20 cellular contexts compared by ENCODE assay signal in the genomic region with DNA sequence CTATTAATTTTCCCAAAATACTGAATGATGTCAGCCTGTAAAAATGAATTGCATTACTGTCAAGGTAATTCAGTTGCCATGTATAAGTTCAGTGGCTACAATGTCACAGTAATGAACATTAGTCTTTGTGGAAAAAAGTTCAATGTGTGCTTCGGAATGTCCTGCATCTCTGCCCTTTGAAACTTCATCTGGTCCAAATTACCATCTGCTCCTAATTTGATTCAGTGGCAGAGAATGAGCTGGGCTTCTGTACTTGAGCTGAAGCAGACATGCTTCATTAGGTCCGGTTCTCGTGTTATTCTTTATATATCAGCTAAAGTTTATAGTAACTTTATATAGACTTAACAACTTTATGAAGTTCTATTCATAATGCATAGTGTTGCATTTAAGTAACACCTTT.
"Had no signal": no experiment of that assay in that cellular context is flagged by ENCODE, and none has a peak within 500 bp of the region (broad histone marks: within the 10 kb centered on the region; RNA-seq: fewer than 3 reads in every experiment).

No MANE protein-coding gene starts in this region.

- H3K4me1 Mint-ChIP-seq: activated CD8-positive, alpha-beta memory T cell treated with anti-CD3 and anti-CD28 coated beads, Interleukin-2, amount 10 ng/mL, durations not matched to agents 7 days and 5 days had no signal

- H3K9me3 ChIP-seq: esophagus muscularis mucosa, gastroesophageal sphincter, heart right ventricle, tibial artery, vagina had no signal

- H3K27me3 ChIP-seq: dorsolateral prefrontal cortex, esophagus muscularis mucosa, gastroesophageal sphincter, heart right ventricle, tibial artery, vagina had no signal

- H3K36me3 ChIP-seq: esophagus muscularis mucosa, gastroesophageal sphincter, heart right ventricle, tibial artery, vagina had no signal

- H3K27ac Mint-ChIP-seq: activated CD4-positive, alpha-beta memory T cell treated with anti-CD3 and anti-CD28 coated beads for 36 hours; activated CD8-positive, alpha-beta memory T cell treated with anti-CD3 and anti-CD28 coated beads, Interleukin-2, amount 10 ng/mL, durations not matched to agents 7 days and 5 days; activated naive CD4-positive, alpha-beta T cell treated with anti-CD3 and anti-CD28 coated beads, Interleukin-2, amount 50 U/mL, for 72 hours; natural killer cell treated with Interleukin-12 subunit alpha and Interleukin-12 subunit beta and Interleukin-15 and Interleukin-18, amount 100 ng/mL, for 72 hours had no signal

- ATAC-seq: activated CD8-positive, alpha-beta memory T cell treated with anti-CD3 and anti-CD28 coated beads, Interleukin-2, amount 10 ng/mL, durations not matched to agents 7 days and 5 days; activated naive CD4-positive, alpha-beta T cell treated with anti-CD3 and anti-CD28 coated beads, Interleukin-2, amount 50 U/mL, for 72 hours; gastroesophageal sphincter; heart right ventricle; natural killer cell treated with Interleukin-12 subunit alpha and Interleukin-12 subunit beta and Interleukin-15 and Interleukin-18, amount 100 ng/mL, for 72 hours had no signal

- DNase-seq: activated CD4-positive, alpha-beta memory T cell treated with anti-CD3 and anti-CD28 coated beads for 36 hours; activated CD4-positive, alpha-beta T cell treated with anti-CD3 and anti-CD28 coated beads for 1 hour; activated CD8-positive, alpha-beta memory T cell treated with anti-CD3 and anti-CD28 coated beads, Interleukin-2, amount 10 ng/mL, durations not matched to agents 7 days and 5 days; activated effector memory CD4-positive, alpha-beta T cell treated with Interleukin-2 at 50 U/mL for 16 hours; activated T-cell treated with anti-CD3 and anti-CD28 coated beads, Interleukin-2, amount 50 U/mL, for 1 hour; anterior cingulate cortex; dorsolateral prefrontal cortex; heart right ventricle; stimulated activated CD4-positive, alpha-beta T cell treated with anti-CD3 and anti-CD28 coated beads, Interleukin-4, amount 100 ng/mL, for 24 hours; stimulated activated naive CD4-positive, alpha-beta T cell; T-helper 1 cell; tibial artery had no signal

- H3K27ac ChIP-seq: dorsolateral prefrontal cortex, esophagus muscularis mucosa, gastroesophageal sphincter, heart right ventricle, tibial artery, vagina, VCaP had no signal

- H3K4me3 Mint-ChIP-seq: activated CD4-positive, alpha-beta memory T cell treated with anti-CD3 and anti-CD28 coated beads for 36 hours; activated CD8-positive, alpha-beta memory T cell treated with anti-CD3 and anti-CD28 coated beads, Interleukin-2, amount 10 ng/mL, durations not matched to agents 7 days and 5 days; natural killer cell treated with Interleukin-12 subunit alpha and Interleukin-12 subunit beta and Interleukin-15 and Interleukin-18, amount 100 ng/mL, for 72 hours had no signal

- FAIRE-seq: bronchial epithelial cell had no signal

- H3K36me3 Mint-ChIP-seq: activated CD4-positive, alpha-beta memory T cell treated with anti-CD3 and anti-CD28 coated beads for 36 hours; activated CD8-positive, alpha-beta memory T cell treated with anti-CD3 and anti-CD28 coated beads, Interleukin-2, amount 10 ng/mL, durations not matched to agents 7 days and 5 days; activated naive CD4-positive, alpha-beta T cell treated with anti-CD3 and anti-CD28 coated beads, Interleukin-2, amount 50 U/mL, for 72 hours had no signal

- H3K4me1 ChIP-seq: heart right ventricle, vagina had no signal

- H3K27me3 Mint-ChIP-seq: activated CD4-positive, alpha-beta memory T cell treated with anti-CD3 and anti-CD28 coated beads for 36 hours; activated CD8-positive, alpha-beta memory T cell treated with anti-CD3 and anti-CD28 coated beads, Interleukin-2, amount 10 ng/mL, durations not matched to agents 7 days and 5 days; natural killer cell treated with Interleukin-12 subunit alpha and Interleukin-12 subunit beta and Interleukin-15 and Interleukin-18, amount 100 ng/mL, for 72 hours had no signal

- H3K4me3 ChIP-seq: dorsolateral prefrontal cortex, esophagus muscularis mucosa, gastroesophageal sphincter, heart right ventricle, skin epidermis, tibial artery, vagina had no signal
